ENCODE assay signal across 1 cellular context in genomic region chr13:99200433-99201167, GRCh38.
TF ChIP-seq lines count a peak whose summit lies in the region.

A gene with protein sequence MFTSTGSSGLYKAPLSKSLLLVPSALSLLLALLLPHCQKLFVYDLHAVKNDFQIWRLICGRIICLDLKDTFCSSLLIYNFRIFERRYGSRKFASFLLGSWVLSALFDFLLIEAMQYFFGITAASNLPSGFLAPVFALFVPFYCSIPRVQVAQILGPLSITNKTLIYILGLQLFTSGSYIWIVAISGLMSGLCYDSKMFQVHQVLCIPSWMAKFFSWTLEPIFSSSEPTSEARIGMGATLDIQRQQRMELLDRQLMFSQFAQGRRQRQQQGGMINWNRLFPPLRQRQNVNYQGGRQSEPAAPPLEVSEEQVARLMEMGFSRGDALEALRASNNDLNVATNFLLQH (plus strand): TSS chr13:99200854. CDS start chr13:99200909, 55 bp downstream.

TF ChIP-seq in HepG2, 621 proteins besides CTCF, POLR2A, EP300 and RAD21 (continued from another document and continues in another):
- TF ChIP-seq, protein P1, sequence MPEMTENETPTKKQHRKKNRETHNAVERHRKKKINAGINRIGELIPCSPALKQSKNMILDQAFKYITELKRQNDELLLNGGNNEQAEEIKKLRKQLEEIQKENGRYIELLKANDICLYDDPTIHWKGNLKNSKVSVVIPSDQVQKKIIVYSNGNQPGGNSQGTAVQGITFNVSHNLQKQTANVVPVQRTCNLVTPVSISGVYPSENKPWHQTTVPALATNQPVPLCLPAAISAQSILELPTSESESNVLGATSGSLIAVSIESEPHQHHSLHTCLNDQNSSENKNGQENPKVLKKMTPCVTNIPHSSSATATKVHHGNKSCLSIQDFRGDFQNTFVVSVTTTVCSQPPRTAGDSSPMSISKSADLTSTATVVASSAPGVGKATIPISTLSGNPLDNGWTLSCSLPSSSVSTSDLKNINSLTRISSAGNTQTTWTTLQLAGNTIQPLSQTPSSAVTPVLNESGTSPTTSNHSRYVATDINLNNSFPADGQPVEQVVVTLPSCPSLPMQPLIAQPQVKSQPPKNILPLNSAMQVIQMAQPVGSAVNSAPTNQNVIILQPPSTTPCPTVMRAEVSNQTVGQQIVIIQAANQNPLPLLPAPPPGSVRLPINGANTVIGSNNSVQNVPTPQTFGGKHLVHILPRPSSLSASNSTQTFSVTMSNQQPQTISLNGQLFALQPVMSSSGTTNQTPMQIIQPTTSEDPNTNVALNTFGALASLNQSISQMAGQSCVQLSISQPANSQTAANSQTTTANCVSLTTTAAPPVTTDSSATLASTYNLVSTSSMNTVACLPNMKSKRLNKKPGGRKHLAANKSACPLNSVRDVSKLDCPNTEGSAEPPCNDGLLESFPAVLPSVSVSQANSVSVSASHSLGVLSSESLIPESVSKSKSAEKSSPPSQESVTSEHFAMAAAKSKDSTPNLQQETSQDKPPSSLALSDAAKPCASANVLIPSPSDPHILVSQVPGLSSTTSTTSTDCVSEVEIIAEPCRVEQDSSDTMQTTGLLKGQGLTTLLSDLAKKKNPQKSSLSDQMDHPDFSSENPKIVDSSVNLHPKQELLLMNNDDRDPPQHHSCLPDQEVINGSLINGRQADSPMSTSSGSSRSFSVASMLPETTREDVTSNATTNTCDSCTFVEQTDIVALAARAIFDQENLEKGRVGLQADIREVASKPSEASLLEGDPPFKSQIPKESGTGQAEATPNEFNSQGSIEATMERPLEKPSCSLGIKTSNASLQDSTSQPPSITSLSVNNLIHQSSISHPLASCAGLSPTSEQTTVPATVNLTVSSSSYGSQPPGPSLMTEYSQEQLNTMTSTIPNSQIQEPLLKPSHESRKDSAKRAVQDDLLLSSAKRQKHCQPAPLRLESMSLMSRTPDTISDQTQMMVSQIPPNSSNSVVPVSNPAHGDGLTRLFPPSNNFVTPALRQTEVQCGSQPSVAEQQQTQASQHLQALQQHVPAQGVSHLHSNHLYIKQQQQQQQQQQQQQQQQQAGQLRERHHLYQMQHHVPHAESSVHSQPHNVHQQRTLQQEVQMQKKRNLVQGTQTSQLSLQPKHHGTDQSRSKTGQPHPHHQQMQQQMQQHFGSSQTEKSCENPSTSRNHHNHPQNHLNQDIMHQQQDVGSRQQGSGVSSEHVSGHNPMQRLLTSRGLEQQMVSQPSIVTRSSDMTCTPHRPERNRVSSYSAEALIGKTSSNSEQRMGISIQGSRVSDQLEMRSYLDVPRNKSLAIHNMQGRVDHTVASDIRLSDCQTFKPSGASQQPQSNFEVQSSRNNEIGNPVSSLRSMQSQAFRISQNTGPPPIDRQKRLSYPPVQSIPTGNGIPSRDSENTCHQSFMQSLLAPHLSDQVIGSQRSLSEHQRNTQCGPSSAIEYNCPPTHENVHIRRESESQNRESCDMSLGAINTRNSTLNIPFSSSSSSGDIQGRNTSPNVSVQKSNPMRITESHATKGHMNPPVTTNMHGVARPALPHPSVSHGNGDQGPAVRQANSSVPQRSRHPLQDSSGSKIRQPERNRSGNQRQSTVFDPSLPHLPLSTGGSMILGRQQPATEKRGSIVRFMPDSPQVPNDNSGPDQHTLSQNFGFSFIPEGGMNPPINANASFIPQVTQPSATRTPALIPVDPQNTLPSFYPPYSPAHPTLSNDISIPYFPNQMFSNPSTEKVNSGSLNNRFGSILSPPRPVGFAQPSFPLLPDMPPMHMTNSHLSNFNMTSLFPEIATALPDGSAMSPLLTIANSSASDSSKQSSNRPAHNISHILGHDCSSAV (CRISPR knock-in tag; IDR thresholded peaks at IDR 0.05; ENCODE audit: borderline replicate concordance) = no peak
- TF ChIP-seq ZNF567 (CRISPR knock-in tag; IDR thresholded peaks at IDR 0.05; ENCODE audit: borderline replicate concordance) = peak; percentile 82; the same call in 1 of the 2 replicates
- TF ChIP-seq RNF2 (conservative IDR thresholded peaks at IDR 0.05; ENCODE audit: low read depth) = no peak
- TF ChIP-seq ZNF788 (CRISPR knock-in tag; IDR thresholded peaks at IDR 0.05; ENCODE audit: borderline replicate concordance) = peak; percentile 63; the same call in 1 of the 2 replicates
- no peak for TF ChIP-seq ZBTB1 (CRISPR knock-in tag; IDR thresholded peaks at IDR 0.05; ENCODE audit: borderline replicate concordance)
- TF ChIP-seq BRF2 (CRISPR knock-in tag; IDR thresholded peaks at IDR 0.05) = no peak
- no peak for TF ChIP-seq IKZF1 (IDR thresholded peaks at IDR 0.05)
- TF ChIP-seq ZNF543 (CRISPR knock-in tag; IDR thresholded peaks at IDR 0.05) = no peak
- TF ChIP-seq USF2 (IDR thresholded peaks at IDR 0.05; ENCODE audit: low read depth, low read length) = 0 out of 2 replicates have a peak, but pooled peaks have one; percentile 2
- TF ChIP-seq USF2 (CRISPR knock-in tag; IDR thresholded peaks at IDR 0.05; ENCODE audit: borderline replicate concordance) = no peak
- TF ChIP-seq ZNF713 (CRISPR knock-in tag; IDR thresholded peaks at IDR 0.05) = 0 out of 2 replicates have a peak, but pooled peaks have one; percentile 54
- TF ChIP-seq, protein P2, sequence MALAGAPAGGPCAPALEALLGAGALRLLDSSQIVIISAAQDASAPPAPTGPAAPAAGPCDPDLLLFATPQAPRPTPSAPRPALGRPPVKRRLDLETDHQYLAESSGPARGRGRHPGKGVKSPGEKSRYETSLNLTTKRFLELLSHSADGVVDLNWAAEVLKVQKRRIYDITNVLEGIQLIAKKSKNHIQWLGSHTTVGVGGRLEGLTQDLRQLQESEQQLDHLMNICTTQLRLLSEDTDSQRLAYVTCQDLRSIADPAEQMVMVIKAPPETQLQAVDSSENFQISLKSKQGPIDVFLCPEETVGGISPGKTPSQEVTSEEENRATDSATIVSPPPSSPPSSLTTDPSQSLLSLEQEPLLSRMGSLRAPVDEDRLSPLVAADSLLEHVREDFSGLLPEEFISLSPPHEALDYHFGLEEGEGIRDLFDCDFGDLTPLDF (CRISPR knock-in tag; IDR thresholded peaks at IDR 0.05) = no peak
- 0 out of 2 replicates have a peak, but pooled peaks have one; percentile 72 for TF ChIP-seq ZNF670 (CRISPR knock-in tag; IDR thresholded peaks at IDR 0.05; ENCODE audit: borderline replicate concordance)
- peak; percentile 45; the same call in 1 of the 2 replicates for TF ChIP-seq ZNF263 (CRISPR knock-in tag; IDR thresholded peaks at IDR 0.05)
- TF ChIP-seq RBAK (CRISPR knock-in tag; IDR thresholded peaks at IDR 0.05) = no peak
- TF ChIP-seq SOX5 (CRISPR knock-in tag; IDR thresholded peaks at IDR 0.05; ENCODE audit: borderline replicate concordance) = peak; percentile 19; the same call in 1 of the 2 replicates
- TF ChIP-seq JUNB (CRISPR knock-in tag; IDR thresholded peaks at IDR 0.05; ENCODE audit: borderline replicate concordance) = no peak
- TF ChIP-seq ZSCAN29 (CRISPR knock-in tag; conservative IDR thresholded peaks at IDR 0.05) = no peak
- no peak for TF ChIP-seq RFX1 (IDR thresholded peaks at IDR 0.05)
- no peak for TF ChIP-seq ZNF609 (CRISPR knock-in tag; IDR thresholded peaks at IDR 0.05; ENCODE audit: borderline replicate concordance)
- TF ChIP-seq, protein P3, sequence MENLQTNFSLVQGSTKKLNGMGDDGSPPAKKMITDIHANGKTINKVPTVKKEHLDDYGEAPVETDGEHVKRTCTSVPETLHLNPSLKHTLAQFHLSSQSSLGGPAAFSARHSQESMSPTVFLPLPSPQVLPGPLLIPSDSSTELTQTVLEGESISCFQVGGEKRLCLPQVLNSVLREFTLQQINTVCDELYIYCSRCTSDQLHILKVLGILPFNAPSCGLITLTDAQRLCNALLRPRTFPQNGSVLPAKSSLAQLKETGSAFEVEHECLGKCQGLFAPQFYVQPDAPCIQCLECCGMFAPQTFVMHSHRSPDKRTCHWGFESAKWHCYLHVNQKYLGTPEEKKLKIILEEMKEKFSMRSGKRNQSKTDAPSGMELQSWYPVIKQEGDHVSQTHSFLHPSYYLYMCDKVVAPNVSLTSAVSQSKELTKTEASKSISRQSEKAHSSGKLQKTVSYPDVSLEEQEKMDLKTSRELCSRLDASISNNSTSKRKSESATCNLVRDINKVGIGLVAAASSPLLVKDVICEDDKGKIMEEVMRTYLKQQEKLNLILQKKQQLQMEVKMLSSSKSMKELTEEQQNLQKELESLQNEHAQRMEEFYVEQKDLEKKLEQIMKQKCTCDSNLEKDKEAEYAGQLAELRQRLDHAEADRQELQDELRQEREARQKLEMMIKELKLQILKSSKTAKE (CRISPR knock-in tag; IDR thresholded peaks at IDR 0.05; ENCODE audit: borderline replicate concordance) = no peak
- no peak for TF ChIP-seq KLF13 (CRISPR knock-in tag; IDR thresholded peaks at IDR 0.05)
- no peak for TF ChIP-seq PHF5A (CRISPR knock-in tag; IDR thresholded peaks at IDR 0.05; ENCODE audit: low read depth, unreplicated experiment)
- TF ChIP-seq TAF1 (CRISPR knock-in tag; IDR thresholded peaks at IDR 0.05) = peak; percentile 95
- no peak for TF ChIP-seq SETDB1 (CRISPR knock-in tag; IDR thresholded peaks at IDR 0.05; ENCODE audit: borderline replicate concordance)
- no peak for TF ChIP-seq ZNF629 (CRISPR knock-in tag; conservative IDR thresholded peaks at IDR 0.05)
- no peak for TF ChIP-seq GLI4 (CRISPR knock-in tag; IDR thresholded peaks at IDR 0.05; ENCODE audit: borderline replicate concordance)
- TF ChIP-seq ZNF101 (CRISPR knock-in tag; IDR thresholded peaks at IDR 0.05; ENCODE audit: borderline replicate concordance, low read depth) = no peak
- TF ChIP-seq CBX5 (CRISPR knock-in tag; IDR thresholded peaks at IDR 0.05; ENCODE audit: borderline replicate concordance) = no peak
- TF ChIP-seq HMGA1 (CRISPR knock-in tag; conservative IDR thresholded peaks at IDR 0.05) = no peak
- TF ChIP-seq, protein P4, sequence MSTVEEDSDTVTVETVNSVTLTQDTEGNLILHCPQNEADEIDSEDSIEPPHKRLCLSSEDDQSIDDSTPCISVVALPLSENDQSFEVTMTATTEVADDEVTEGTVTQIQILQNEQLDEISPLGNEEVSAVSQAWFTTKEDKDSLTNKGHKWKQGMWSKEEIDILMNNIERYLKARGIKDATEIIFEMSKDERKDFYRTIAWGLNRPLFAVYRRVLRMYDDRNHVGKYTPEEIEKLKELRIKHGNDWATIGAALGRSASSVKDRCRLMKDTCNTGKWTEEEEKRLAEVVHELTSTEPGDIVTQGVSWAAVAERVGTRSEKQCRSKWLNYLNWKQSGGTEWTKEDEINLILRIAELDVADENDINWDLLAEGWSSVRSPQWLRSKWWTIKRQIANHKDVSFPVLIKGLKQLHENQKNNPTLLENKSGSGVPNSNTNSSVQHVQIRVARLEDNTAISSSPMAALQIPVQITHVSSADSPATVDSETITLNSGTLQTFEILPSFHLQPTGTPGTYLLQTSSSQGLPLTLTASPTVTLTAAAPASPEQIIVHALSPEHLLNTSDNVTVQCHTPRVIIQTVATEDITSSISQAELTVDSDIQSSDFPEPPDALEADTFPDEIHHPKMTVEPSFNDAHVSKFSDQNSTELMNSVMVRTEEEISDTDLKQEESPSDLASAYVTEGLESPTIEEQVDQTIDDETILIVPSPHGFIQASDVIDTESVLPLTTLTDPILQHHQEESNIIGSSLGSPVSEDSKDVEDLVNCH (CRISPR knock-in tag; IDR thresholded peaks at IDR 0.05) = no peak
- TF ChIP-seq HNRNPH1 (optimal IDR thresholded peaks at IDR 0.05; ENCODE audit: low read depth, low read length) = no peak
- TF ChIP-seq ZFP37 (CRISPR knock-in tag; IDR thresholded peaks at IDR 0.05; ENCODE audit: borderline replicate concordance) = 0 out of 2 replicates have a peak, but pooled peaks have one; percentile 22
